ENCODE assay signal across 8 cellular contexts in genomic region chr10:44864042-44864436, GRCh38. TPM values are rescaled to one million over a fixed set of nuclear protein-coding genes. Genes with fewer than 3 reads are reported as not detected.
DNase-seq lines count a peak whose midpoint lies in the region; ATAC-seq lines count a peak whose summit lies in the region.

No MANE protein-coding gene starts in this region.

- H3K4me3 ChIP-seq in right cardiac atrium (ENCODE audit: low read length) = peak overlapping the region; percentile 44

- no peak overlapping the region for H3K27ac ChIP-seq in right cardiac atrium (ENCODE audit: low read length)

- no peaks in the 10 kb centered on the region for H3K4me1 ChIP-seq in right cardiac atrium (ENCODE audit: control insufficient read depth, insufficient read depth, low read length)

- ATAC-seq in right cardiac atrium (peak; percentile 38 to 53), GM21390 (IDR thresholded peaks at IDR 0.05; ENCODE audit: unreplicated experiment) (no peak)

- no peaks in the 10 kb centered on the region for H3K9me3 ChIP-seq in right cardiac atrium (ENCODE audit: control insufficient read depth, low read length)

- WGBS in right cardiac atrium = 49% methylated on average over 17 of the region's 17 CpGs

- intact Hi-C loops in right cardiac atrium (cut with DNase I) = loop anchor here (5.0 to 10.0 kb wide), 3 partner anchors 469 to 1192 kb away; partner anchors contain the start of gene CXCL12 (in 1 of the 4)

- DNase-seq in activated naive CD4-positive, alpha-beta T cell treated with Interleukin-2 at 50 U/mL for 16 hours = peak; percentile 10
- DNase-seq in activated naive CD4-positive, alpha-beta T cell (lab: John Stamatoyannopoulos, UW) = no peak
- peak; percentile 28 for DNase-seq in activated naive CD4-positive, alpha-beta T cell treated with anti-CD3 and anti-CD28 coated beads, Interleukin-2, amount 50 U/mL, for 16 hours
- DNase-seq in right cardiac atrium (peak in 2 of 3 donors; percentile 70 to 76), T-helper 9 cell (no peak), NCI-H2107 (lab: John Stamatoyannopoulos, UW) (no peak)
- peak; percentile 31 for DNase-seq in stimulated activated CD4-positive, alpha-beta T cell treated with anti-CD3 and anti-CD28 coated beads, Interleukin-4, amount 100 ng/mL, for 1 hour

- H3K27me3 ChIP-seq in right cardiac atrium (ENCODE audit: control insufficient read depth, insufficient read depth) = no peaks in the 10 kb centered on the region

RNA-seq across cellular contexts. Expression of gene TMEM72, which starts 47.1 kb away (rescaled TPM):
- total RNA-seq in right cardiac atrium = under 1 TPM in 3 of 4 donors, not detected in 1; 0.23 to 0.71 (median 0.29) TPM
- polyA plus RNA-seq in right cardiac atrium = 0.14 TPM

Comparison
In these comparisons a context has a peak if more than half of its experiments do, and no peak if none do; other contexts are left out.
1. DNase-seq: peak in activated naive CD4-positive, alpha-beta T cell treated with Interleukin-2 at 50 U/mL for 16 hours (single experiment), activated naive CD4-positive, alpha-beta T cell treated with anti-CD3 and anti-CD28 coated beads, Interleukin-2, amount 50 U/mL, for 16 hours (single experiment), right cardiac atrium (2 of 3) and stimulated activated CD4-positive, alpha-beta T cell treated with anti-CD3 and anti-CD28 coated beads, Interleukin-4, amount 100 ng/mL, for 1 hour (single experiment); none in activated naive CD4-positive, alpha-beta T cell (0 of 4), T-helper 9 cell (single experiment) and NCI-H2107 (single experiment).